17 cellular contexts compared by ENCODE assay signal in the genomic region with DNA sequence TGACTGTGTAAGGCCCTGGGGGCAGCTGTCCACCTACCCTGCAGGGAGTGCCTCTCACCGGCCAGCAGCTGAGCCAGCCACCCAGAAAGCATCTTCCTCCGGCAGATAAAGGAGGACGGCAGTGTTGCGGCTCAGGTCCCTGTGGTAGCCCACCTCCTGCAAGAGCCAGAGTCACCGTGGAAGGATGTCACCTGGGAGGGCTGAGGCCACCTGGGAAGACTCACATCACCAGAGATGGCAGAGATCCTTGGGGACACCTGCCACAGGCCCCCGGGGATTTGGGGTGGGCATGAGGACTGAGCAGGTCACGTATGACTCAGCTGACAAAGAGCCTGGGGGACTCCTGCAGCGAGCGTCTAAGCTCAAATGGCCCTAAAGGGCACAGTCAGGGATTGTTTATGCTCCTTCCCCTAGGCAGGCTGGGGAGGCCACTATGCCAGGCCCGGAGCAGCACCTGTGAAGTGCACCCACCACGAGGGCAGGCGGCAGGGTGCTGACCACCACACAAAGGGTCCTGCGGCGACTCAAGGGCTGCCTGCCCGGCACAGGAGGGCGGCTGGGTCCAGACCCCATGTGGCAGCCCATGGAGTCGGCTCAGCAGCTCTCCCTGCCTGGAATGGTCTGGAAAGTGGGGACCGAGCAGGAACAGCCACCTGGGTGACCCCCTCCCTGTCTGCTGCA. TPM values are rescaled to one million over a fixed set of nuclear protein-coding genes. Genes with fewer than 3 reads are reported as not detected.
DNase-seq lines count a peak whose midpoint lies in the region; ATAC-seq and TF ChIP-seq lines count a peak whose summit lies in the region.
"Had no signal": no experiment of that assay in that cellular context is flagged by ENCODE, and none has a peak within 500 bp of the region (broad histone marks: within the 10 kb centered on the region; RNA-seq: fewer than 3 reads in every experiment).

No MANE protein-coding gene starts in this region.

- no peak overlapping the region for H2AFZ ChIP-seq in H9 (ENCODE audit: low read length)
- H2AFZ ChIP-seq: PC-9 had no signal

- peaks cover 9 to 54% (median 25%) of the 10 kb centered on the region in 10 experiments; a peak in 19 of 20 replicates for H3K4me1 ChIP-seq in BLaER1 treated with 17β-estradiol and CSF1 and Interleukin-3, amounts not matched to agents 10 nM and 100 nM
- H3K4me1 ChIP-seq in H9 (ENCODE audit: insufficient read depth, low read length) = no peaks in the 10 kb centered on the region
- H3K4me1 ChIP-seq in left lung = no peaks in the 10 kb centered on the region
- H3K4me1 ChIP-seq: BE2C, SJSA1 had no signal

- H3K79me2 ChIP-seq in H9 (ENCODE audit: insufficient read depth, low read length) = no peaks in the 10 kb centered on the region

- no peak overlapping the region for H4K8ac ChIP-seq in H9 (replicated peaks; ENCODE audit: insufficient read length, low read depth, low read length)

- no peak overlapping the region for H3K56ac ChIP-seq in H9 (ENCODE audit: insufficient read length, low read depth, low read length)

- DNase-seq in H9 (peak; percentile 28), left lung (peak; percentile 25 to 61), sciatic nerve (ENCODE audit: low spot score) (peak; percentile 50), DMS53 (lab: John Stamatoyannopoulos, UW) (no peak), endothelial cell (ENCODE audit: low spot score) (no peak)
- no peak for DNase-seq in activated CD4-positive, alpha-beta memory T cell treated with anti-CD3 and anti-CD28 coated beads, Interleukin-2, amount 10 ng/mL, durations not matched to agents 7 days and 5 days
- DNase-seq: BE2C, Calu3, HCEC 1CT, KG1, NCI-H1436, NCI-H774, PC-9 had no signal

- CTCF ChIA-PET in activated CD4-positive, alpha-beta memory T cell treated with anti-CD3 and anti-CD28 coated beads, Interleukin-2, amount 10 ng/mL, durations not matched to agents 7 days and 5 days (lab: Charles Lee) = no interaction called here

- intact Hi-C loops in left lung (cut with DNase I) (no loop called here), sciatic nerve (cut with DNase I) (no loop called here)

- H3K27ac Mint-ChIP-seq in H9 (no peak overlapping the region), endothelial cell (ENCODE audit: unreplicated experiment) (no peak overlapping the region)
- no peak overlapping the region for H3K27ac Mint-ChIP-seq in activated CD4-positive, alpha-beta memory T cell treated with anti-CD3 and anti-CD28 coated beads, Interleukin-2, amount 10 ng/mL, durations not matched to agents 7 days and 5 days
- H3K27ac Mint-ChIP-seq: CD4-positive, alpha-beta memory T cell had no signal

- no CpG with 5 or more reads among the region's 18 CpGs for WGBS in H9 (ENCODE audit: extremely low coverage, insufficient read length, low lambda C conversion rate)

- H3K4me3 Mint-ChIP-seq in H9 = no peak overlapping the region
- H3K4me3 Mint-ChIP-seq in endothelial cell (ENCODE audit: unreplicated experiment) = no peak overlapping the region
- H3K4me3 Mint-ChIP-seq in activated CD4-positive, alpha-beta memory T cell treated with anti-CD3 and anti-CD28 coated beads, Interleukin-2, amount 10 ng/mL, durations not matched to agents 7 days and 5 days = no peak overlapping the region
- H3K4me3 Mint-ChIP-seq: CD4-positive, alpha-beta memory T cell had no signal

- no peaks in the 10 kb centered on the region for H3K23me2 ChIP-seq in H9 (ENCODE audit: insufficient read length, low read depth, low read length, poor library complexity, severe bottlenecking)

- H3K9me3 Mint-ChIP-seq in H9 = no peaks in the 10 kb centered on the region
- no peaks in the 10 kb centered on the region for H3K9me3 Mint-ChIP-seq in endothelial cell (ENCODE audit: unreplicated experiment)
- no peaks in the 10 kb centered on the region for H3K9me3 Mint-ChIP-seq in activated CD4-positive, alpha-beta memory T cell treated with anti-CD3 and anti-CD28 coated beads, Interleukin-2, amount 10 ng/mL, durations not matched to agents 7 days and 5 days
- H3K9me3 Mint-ChIP-seq: CD4-positive, alpha-beta memory T cell had no signal

- POLR2A ChIA-PET in activated CD4-positive, alpha-beta memory T cell treated with anti-CD3 and anti-CD28 coated beads, Interleukin-2, amount 10 ng/mL, durations not matched to agents 7 days and 5 days (lab: Charles Lee) = no interaction called here

- H3K36me3 Mint-ChIP-seq in H9 (ENCODE audit: insufficient read depth in 1 of 3, low read depth in 3 of 3) (no peaks in the 10 kb centered on the region), endothelial cell (ENCODE audit: low read depth, unreplicated experiment) (no peaks in the 10 kb centered on the region)
- H3K36me3 Mint-ChIP-seq in activated CD4-positive, alpha-beta memory T cell treated with anti-CD3 and anti-CD28 coated beads, Interleukin-2, amount 10 ng/mL, durations not matched to agents 7 days and 5 days (ENCODE audit: low read depth) = no peaks in the 10 kb centered on the region
- H3K36me3 Mint-ChIP-seq: CD4-positive, alpha-beta memory T cell had no signal

- H3K9me3 ChIP-seq in BLaER1 treated with 17β-estradiol and CSF1 and Interleukin-3, amounts not matched to agents 10 nM and 100 nM (replicated peaks in 1 of 11) = no peaks in the 10 kb centered on the region
- no peaks in the 10 kb centered on the region for H3K9me3 ChIP-seq in H9 (ENCODE audit: control insufficient read depth, low read depth, low read length)
- H3K9me3 ChIP-seq in left lung = no peaks in the 10 kb centered on the region
- H3K9me3 ChIP-seq: BE2C, SJSA1 had no signal

- H3K18ac ChIP-seq in H9 (ENCODE audit: insufficient read length, low read depth, low read length) = no peak overlapping the region

- no peaks in the 10 kb centered on the region for H3K27me3 ChIP-seq in BLaER1 treated with 17β-estradiol and CSF1 and Interleukin-3, amounts not matched to agents 10 nM and 100 nM
- H3K27me3 ChIP-seq in H9 (ENCODE audit: insufficient read depth, low read length) = no peaks in the 10 kb centered on the region
- H3K27me3 ChIP-seq in left lung = no peaks in the 10 kb centered on the region
- H3K27me3 ChIP-seq: BE2C, SJSA1 had no signal

- H4K20me1 ChIP-seq in BLaER1 treated with 17β-estradiol and CSF1 and Interleukin-3, amounts not matched to agents 10 nM and 100 nM = no peaks in the 10 kb centered on the region; a peak in 1 of 22 replicates
- H4K20me1 ChIP-seq in H9 (ENCODE audit: control insufficient read depth, insufficient read depth, insufficient read length) = no peaks in the 10 kb centered on the region

- H3K27me3 Mint-ChIP-seq in H9 (ENCODE audit: low read depth) (peaks cover 1% of the 10 kb centered on the region; the same call in 1 of the 2 replicates), endothelial cell (ENCODE audit: unreplicated experiment) (peaks cover 12% of the 10 kb centered on the region)
- H3K27me3 Mint-ChIP-seq in activated CD4-positive, alpha-beta memory T cell treated with anti-CD3 and anti-CD28 coated beads, Interleukin-2, amount 10 ng/mL, durations not matched to agents 7 days and 5 days = no peaks in the 10 kb centered on the region
- H3K27me3 Mint-ChIP-seq: CD4-positive, alpha-beta memory T cell had no signal

- H3K23ac ChIP-seq in H9 (ENCODE audit: insufficient read length, low read depth, low read length) = no peak overlapping the region

- no peak overlapping the region for H2BK15ac ChIP-seq in H9 (ENCODE audit: low read depth, low read length)

- H2AK5ac ChIP-seq in H9 (ENCODE audit: insufficient read length, low read length) = no peak overlapping the region

- H3K9ac ChIP-seq in BLaER1 treated with 17β-estradiol and CSF1 and Interleukin-3, amounts not matched to agents 10 nM and 100 nM = no peak overlapping the region
- no peak overlapping the region for H3K9ac ChIP-seq in H9 (ENCODE audit: extremely low read depth, insufficient read length, low read length)

- no peak overlapping the region for H3K27ac ChIP-seq in BLaER1 treated with 17β-estradiol and CSF1 and Interleukin-3, amounts not matched to agents 10 nM and 100 nM
- no peak overlapping the region for H3K27ac ChIP-seq in H9 (ENCODE audit: insufficient read length, low read depth, low read length)
- H3K27ac ChIP-seq in left lung = no peak overlapping the region
- H3K27ac ChIP-seq: PC-9, SJSA1 had no signal

- H3T11ph ChIP-seq in H9 (ENCODE audit: low read length) = no peak overlapping the region

- no peak overlapping the region for H2BK12ac ChIP-seq in H9 (ENCODE audit: insufficient read length, low read depth, low read length)

- H3K36me3 ChIP-seq in BLaER1 treated with 17β-estradiol and CSF1 and Interleukin-3, amounts not matched to agents 10 nM and 100 nM = no peaks in the 10 kb centered on the region
- no peaks in the 10 kb centered on the region for H3K36me3 ChIP-seq in left lung
- H3K36me3 ChIP-seq: BE2C, SJSA1 had no signal

- H3K79me1 ChIP-seq in H9 (ENCODE audit: insufficient read depth, low read depth, low read length, poor library complexity, severe bottlenecking) = no peaks in the 10 kb centered on the region

- H3K4me3 ChIP-seq in BLaER1 treated with 17β-estradiol and CSF1 and Interleukin-3, amounts not matched to agents 10 nM and 100 nM = no peak overlapping the region
- H3K4me3 ChIP-seq in left lung = no peak overlapping the region
- H3K4me3 ChIP-seq: PC-9, SJSA1 had no signal

- no peak overlapping the region for H2BK5ac ChIP-seq in H9 (ENCODE audit: insufficient read length, low read length)

- H4K91ac ChIP-seq in H9 (ENCODE audit: insufficient read length, low read depth, low read length) = no peak overlapping the region

- ATAC-seq in left lung (no peak), sciatic nerve (no peak)

- TF ChIP-seq CTCF in H9 (conservative IDR thresholded peaks at IDR 0.05) (no peak), left lung (IDR thresholded peaks at IDR 0.05) (no peak), endothelial cell (IDR thresholded peaks at IDR 0.05; ENCODE audit: unreplicated experiment) (no peak)

- H3K4me1 Mint-ChIP-seq in H9 (peaks cover 6% of the 10 kb centered on the region in 2 experiments; a peak in 1 of 4 replicates), endothelial cell (ENCODE audit: unreplicated experiment) (peaks cover 6% of the 10 kb centered on the region)
- H3K4me1 Mint-ChIP-seq in activated CD4-positive, alpha-beta memory T cell treated with anti-CD3 and anti-CD28 coated beads, Interleukin-2, amount 10 ng/mL, durations not matched to agents 7 days and 5 days = no peaks in the 10 kb centered on the region

- H3K4ac ChIP-seq in H9 (ENCODE audit: low read depth, low read length) = no peak overlapping the region

- H2BK20ac ChIP-seq in H9 (ENCODE audit: low read depth, low read length, poor library complexity, severe bottlenecking) = no peak overlapping the region

- H2BK120ac ChIP-seq in H9 (ENCODE audit: low read depth, low read length, poor library complexity, severe bottlenecking) = no peak overlapping the region

- H3K14ac ChIP-seq in H9 (ENCODE audit: insufficient read depth, low read length) = no peak overlapping the region

- H3K4me2 ChIP-seq in BLaER1 treated with 17β-estradiol and CSF1 and Interleukin-3, amounts not matched to agents 10 nM and 100 nM = peak overlapping the region in 7 of 11 experiments; percentile 11 to 81 (median 49); a peak in 12 of 22 replicates
- no peak overlapping the region for H3K4me2 ChIP-seq in H9 (ENCODE audit: insufficient read depth, insufficient read length, low read length)
- H3K4me2 ChIP-seq: PC-9 had no signal

- no peak overlapping the region for H4K5ac ChIP-seq in H9 (ENCODE audit: insufficient read length, low read depth, low read length)

RNA-seq across cellular contexts. Expression of a gene that starts 44.1 kb away (rescaled TPM):
- 0.11 and 0.28 TPM in 2 replicates for total RNA-seq in H9 (2021)
- total RNA-seq in left lung = under 1 TPM; 0.61 to 0.79 TPM
- total RNA-seq in sciatic nerve = not detected
- total RNA-seq in endothelial cell (ENCODE audit: unreplicated experiment) = not detected
- total RNA-seq in activated CD4-positive, alpha-beta memory T cell treated with anti-CD3 and anti-CD28 coated beads, Interleukin-2, amount 10 ng/mL, durations not matched to agents 7 days and 5 days = not detected
- total RNA-seq: Calu3; CD4-positive, alpha-beta memory T cell; NCI-H460; PC-9; SJSA1 had no signal

Comparison
In these comparisons a context has a peak if more than half of its experiments do, and no peak if none do; other contexts are left out.
1. DNase-seq: peak in H9 (single experiment), left lung (2 of 2) and sciatic nerve (single experiment); none in DMS53 (single experiment), endothelial cell (single experiment) and activated CD4-positive, alpha-beta memory T cell treated with anti-CD3 and anti-CD28 coated beads, Interleukin-2, amount 10 ng/mL, durations not matched to agents 7 days and 5 days (single experiment).